In genomic region chr5:38141665-38142064, GRCh38 we compare ENCODE assay signal across 2 cellular contexts.
TF ChIP-seq lines count a peak whose summit lies in the region.

No MANE protein-coding gene starts in this region.

TF ChIP-seq in HepG2, 621 proteins besides CTCF, POLR2A, EP300 and RAD21 (continued from another document):
- TF ChIP-seq RERE (CRISPR knock-in tag; IDR thresholded peaks at IDR 0.05; ENCODE audit: low read depth) (no peak), JDP2 (CRISPR knock-in tag; IDR thresholded peaks at IDR 0.05; ENCODE audit: borderline replicate concordance) (no peak), RFX5 (IDR thresholded peaks at IDR 0.05; ENCODE audit: low read depth, low read length) (no peak)

TF ChIP-seq in HEK293, 187 proteins besides CTCF, POLR2A, EP300 and RAD21 (continued from another document):
- TF ChIP-seq, protein P1, sequence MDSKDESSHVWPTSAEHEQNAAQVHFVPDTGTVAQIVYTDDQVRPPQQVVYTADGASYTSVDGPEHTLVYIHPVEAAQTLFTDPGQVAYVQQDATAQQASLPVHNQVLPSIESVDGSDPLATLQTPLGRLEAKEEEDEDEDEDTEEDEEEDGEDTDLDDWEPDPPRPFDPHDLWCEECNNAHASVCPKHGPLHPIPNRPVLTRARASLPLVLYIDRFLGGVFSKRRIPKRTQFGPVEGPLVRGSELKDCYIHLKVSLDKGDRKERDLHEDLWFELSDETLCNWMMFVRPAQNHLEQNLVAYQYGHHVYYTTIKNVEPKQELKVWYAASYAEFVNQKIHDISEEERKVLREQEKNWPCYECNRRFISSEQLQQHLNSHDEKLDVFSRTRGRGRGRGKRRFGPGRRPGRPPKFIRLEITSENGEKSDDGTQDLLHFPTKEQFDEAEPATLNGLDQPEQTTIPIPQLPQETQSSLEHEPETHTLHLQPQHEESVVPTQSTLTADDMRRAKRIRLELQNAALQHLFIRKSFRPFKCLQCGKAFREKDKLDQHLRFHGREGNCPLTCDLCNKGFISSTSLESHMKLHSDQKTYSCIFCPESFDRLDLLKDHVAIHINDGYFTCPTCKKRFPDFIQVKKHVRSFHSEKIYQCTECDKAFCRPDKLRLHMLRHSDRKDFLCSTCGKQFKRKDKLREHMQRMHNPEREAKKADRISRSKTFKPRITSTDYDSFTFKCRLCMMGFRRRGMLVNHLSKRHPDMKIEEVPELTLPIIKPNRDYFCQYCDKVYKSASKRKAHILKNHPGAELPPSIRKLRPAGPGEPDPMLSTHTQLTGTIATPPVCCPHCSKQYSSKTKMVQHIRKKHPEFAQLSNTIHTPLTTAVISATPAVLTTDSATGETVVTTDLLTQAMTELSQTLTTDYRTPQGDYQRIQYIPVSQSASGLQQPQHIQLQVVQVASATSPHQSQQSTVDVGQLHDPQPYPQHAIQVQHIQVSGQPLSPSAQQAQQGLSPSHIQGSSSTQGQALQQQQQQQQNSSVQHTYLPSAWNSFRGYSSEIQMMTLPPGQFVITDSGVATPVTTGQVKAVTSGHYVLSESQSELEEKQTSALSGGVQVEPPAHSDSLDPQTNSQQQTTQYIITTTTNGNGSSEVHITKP (tag by site-specific recombination; IDR thresholded peaks at IDR 0.05): no peak
- no peak for TF ChIP-seq HIC1 (tag by site-specific recombination; IDR thresholded peaks at IDR 0.05)
- TF ChIP-seq ZNF112 (tag by site-specific recombination; IDR thresholded peaks at IDR 0.05): no peak
- 0 out of 2 replicates have a peak, but pooled peaks have one; percentile 28 for TF ChIP-seq ZNF629 (tag by site-specific recombination; IDR thresholded peaks at IDR 0.05)
- TF ChIP-seq, protein P2, sequence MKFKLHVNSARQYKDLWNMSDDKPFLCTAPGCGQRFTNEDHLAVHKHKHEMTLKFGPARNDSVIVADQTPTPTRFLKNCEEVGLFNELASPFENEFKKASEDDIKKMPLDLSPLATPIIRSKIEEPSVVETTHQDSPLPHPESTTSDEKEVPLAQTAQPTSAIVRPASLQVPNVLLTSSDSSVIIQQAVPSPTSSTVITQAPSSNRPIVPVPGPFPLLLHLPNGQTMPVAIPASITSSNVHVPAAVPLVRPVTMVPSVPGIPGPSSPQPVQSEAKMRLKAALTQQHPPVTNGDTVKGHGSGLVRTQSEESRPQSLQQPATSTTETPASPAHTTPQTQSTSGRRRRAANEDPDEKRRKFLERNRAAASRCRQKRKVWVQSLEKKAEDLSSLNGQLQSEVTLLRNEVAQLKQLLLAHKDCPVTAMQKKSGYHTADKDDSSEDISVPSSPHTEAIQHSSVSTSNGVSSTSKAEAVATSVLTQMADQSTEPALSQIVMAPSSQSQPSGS (tag by site-specific recombination; IDR thresholded peaks at IDR 0.05; ENCODE audit: low read depth): peak; percentile 84
